ENCODE assay signal across 8 cellular contexts in the genomic region with DNA sequence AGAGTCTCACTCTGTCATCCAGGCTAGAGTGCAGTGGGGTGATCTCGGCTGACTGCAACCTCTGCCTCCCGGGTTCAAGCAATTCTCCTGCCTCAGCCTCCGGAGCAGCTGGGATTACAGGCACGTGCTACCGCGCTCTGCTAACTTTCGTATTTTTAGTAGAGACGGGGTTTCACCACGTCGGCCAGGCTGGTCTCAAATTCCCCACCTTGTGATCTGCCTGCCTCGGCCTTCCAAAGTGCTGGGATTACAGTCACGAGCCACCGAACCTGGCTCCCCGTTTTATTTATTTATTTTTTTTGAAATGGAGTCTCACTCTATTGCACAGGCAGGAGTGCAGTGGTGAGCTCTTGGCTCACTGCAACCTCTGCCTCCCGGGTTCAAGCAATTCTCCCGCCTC. TPM values are rescaled to one million over a fixed set of nuclear protein-coding genes. Genes with fewer than 3 reads are reported as not detected.
DNase-seq lines count a peak whose midpoint lies in the region; ATAC-seq, FAIRE-seq and TF ChIP-seq lines count a peak whose summit lies in the region.
"Not testable (repeated sequence)": the region's sequence is repeated elsewhere in the genome, so short reads cannot be mapped to it uniquely, and the experiment has no call there.

No MANE protein-coding gene starts in this region.

- not testable (repeated sequence) for H4K20me1 ChIP-seq in BLaER1; Loucy (ENCODE audit: insufficient read depth, low read length, poor library complexity, severe bottlenecking); K562 (replicated peaks; ENCODE audit: control insufficient read depth, insufficient read depth, low read length)

- H3F3A ChIP-seq in Loucy (ENCODE audit: low read depth): not testable (repeated sequence)

- in situ Hi-C loops in K562 (cut with MboI): not testable (repeated sequence)

- peak overlapping the region; percentile 50 for H3K27ac ChIP-seq in BLaER1
- H3K27ac ChIP-seq in K562 (ENCODE audit: extremely low read depth, low read depth, low read length): 0 out of 3 replicates have a peak overlapping the region, but pooled peaks have one; percentile 3
- peak overlapping the region; percentile 75 for H3K27ac ChIP-seq in psoas muscle
- H3K27ac ChIP-seq in skeletal muscle tissue (ENCODE audit: low read depth, low read length): peak overlapping the region; percentile 81

- H3K36me3 Mint-ChIP-seq in T-helper 17 cell (ENCODE audit: low read depth): not testable (repeated sequence)

- TF ChIP-seq EP300 in K562 (IDR thresholded peaks at IDR 0.05; ENCODE audit: low read length): not testable (repeated sequence)

- not testable (repeated sequence) for BruUV-seq in K562 (replicated peaks; lab: Mats Ljungman, UMichigan)

- not testable (repeated sequence) for FAIRE-seq in K562 (lab: Jason Lieb, UNC)

- not testable (repeated sequence) for H3K27me3 ChIP-seq in BLaER1; Loucy (ENCODE audit: insufficient read depth, low read length, poor library complexity, severe bottlenecking); K562 (ENCODE audit: control insufficient read depth in 2 of 2, insufficient read depth in 2 of 2, low read length in 2 of 2); psoas muscle (ENCODE audit: insufficient read depth in 3 of 3, low read length in 2 of 3); skeletal muscle tissue (ENCODE audit: control insufficient read depth in 3 of 3, insufficient read depth in 3 of 3, low read length in 3 of 3)

- not testable (repeated sequence) for H3K4me3 Mint-ChIP-seq in T-helper 17 cell

- not testable (repeated sequence) for TF ChIP-seq POLR2A in K562 (conservative IDR thresholded peaks at IDR 0.05)

- ATAC-seq in T-helper 17 cell, K562: not testable (repeated sequence)
- ATAC-seq in psoas muscle: peak in 3 of 4 donors; percentile 8 to 45 (median 8)

- H3K4me2 ChIP-seq in BLaER1: peak overlapping the region; percentile 68
- peak overlapping the region; percentile 9 for H3K4me2 ChIP-seq in Loucy (ENCODE audit: low read depth, low read length, poor library complexity, severe bottlenecking)
- H3K4me2 ChIP-seq in K562 (ENCODE audit: insufficient read depth, low read length): not testable (repeated sequence)

- not testable (repeated sequence) for TF ChIP-seq CTCF in Loucy (conservative IDR thresholded peaks at IDR 0.05; ENCODE audit: low read length); K562 (IDR thresholded peaks at IDR 0.05 in 2 of 3, conservative IDR thresholded peaks at IDR 0.05 in 1 of 3; ENCODE audit: insufficient read depth in 2 of 3, low read depth in 1 of 3, low read length in 3 of 3); psoas muscle (IDR thresholded peaks at IDR 0.05)

- POLR2A ChIA-PET in K562 (lab: Yijun Ruan, JAX): interaction anchor here (1.1 kb wide), 2 partner anchors 11 to 22 kb away, joined by 3 to 4 read pairs; partner anchors contain the start of gene RPL27

- H2AFZ ChIP-seq in Loucy (ENCODE audit: low read length); K562 (ENCODE audit: low read depth, low read length): not testable (repeated sequence)

- not testable (repeated sequence) for H3K36me3 ChIP-seq in BLaER1; Loucy (ENCODE audit: insufficient read depth, low read length); K562 (ENCODE audit: control insufficient read depth, insufficient read depth, low read length); psoas muscle (ENCODE audit: insufficient read depth in 1 of 2, low read depth in 1 of 2); skeletal muscle tissue (ENCODE audit: control insufficient read depth in 3 of 3, insufficient read depth in 3 of 3, low read length in 3 of 3)

- intact Hi-C loops in K562 (cut with micrococcal nuclease); psoas muscle (cut with DNase I): not testable (repeated sequence)

- H3K79me2 ChIP-seq in Loucy (ENCODE audit: insufficient read depth, low read length): peaks cover 11% of the 10 kb centered on the region; the same call in 1 of the 2 replicates
- peaks cover 18% of the 10 kb centered on the region for H3K79me2 ChIP-seq in K562 (ENCODE audit: control insufficient read depth, insufficient read depth, low read length)

- DNase-seq in T-helper 17 cell; K562 (ENCODE audit: extremely low read depth in 1 of 4, low spot score in 3 of 4): not testable (repeated sequence)
- DNase-seq in left kidney (ENCODE audit: low read depth, low spot score): peak; percentile 78
- DNase-seq in mesenteric fat pad (ENCODE audit: low spot score): peak; percentile 20
- peak in 1 of 2 donors; percentile 65 for DNase-seq in psoas muscle

- H3K4me1 ChIP-seq in BLaER1 (peaks cover 46% of the 10 kb centered on the region), Loucy (ENCODE audit: insufficient read depth, low read length, poor library complexity, severe bottlenecking) (peaks cover 16% of the 10 kb centered on the region), K562 (replicated peaks in 1 of 2; ENCODE audit: control insufficient read depth in 2 of 2, insufficient read depth in 2 of 2, low read length in 2 of 2) (peaks cover 16 to 22% of the 10 kb centered on the region in 2 experiments; a peak in 4 of 5 replicates), psoas muscle (peaks cover 20% of the 10 kb centered on the region), skeletal muscle tissue (ENCODE audit: control insufficient read depth in 3 of 3, insufficient read depth in 3 of 3, low read length in 3 of 3) (peaks cover 21 to 32% (median 26%) of the 10 kb centered on the region in 3 donors)

- WGBS in K562 (ENCODE audit: insufficient coverage, low coverage, missing lambda C conversion rate): 72% methylated on average over 15 of the region's 16 CpGs
- WGBS in psoas muscle, 3 donors: 29 to 41% (median 35%) methylated on average over 16 of the region's 16 CpGs

- not testable (repeated sequence) for H3K9me3 ChIP-seq in BLaER1; Loucy (ENCODE audit: insufficient read depth, low read depth, low read length); T-helper 17 cell (ENCODE audit: control insufficient read depth, low read length, poor library complexity, severe bottlenecking); K562 (replicated peaks; ENCODE audit: control insufficient read depth, insufficient read depth, low read depth, low read length); psoas muscle; skeletal muscle tissue (ENCODE audit: control insufficient read depth in 3 of 3, low read length in 3 of 3)

- H3K27ac Mint-ChIP-seq in T-helper 17 cell: peak overlapping the region; percentile 27

- H3K4me1 Mint-ChIP-seq in T-helper 17 cell: peaks cover 13% of the 10 kb centered on the region

- H3K27me3 Mint-ChIP-seq in T-helper 17 cell: not testable (repeated sequence)

- not testable (repeated sequence) for TF ChIP-seq RAD21 in K562 (CRISPR knock-in tag; conservative IDR thresholded peaks at IDR 0.05 in 1 of 2, IDR thresholded peaks at IDR 0.05 in 1 of 2)

- H3K4me3 ChIP-seq in BLaER1; Loucy (ENCODE audit: low read length, poor library complexity, severe bottlenecking); K562; psoas muscle: not testable (repeated sequence)
- H3K4me3 ChIP-seq in skeletal muscle tissue (ENCODE audit: low read length in 3 of 3): peak overlapping the region in 1 of 3 donors; percentile 19

- not testable (repeated sequence) for H3K9me2 ChIP-seq in Loucy (replicated peaks; ENCODE audit: low read depth, low read length)

- CTCF ChIA-PET in K562 (lab: Yijun Ruan, JAX; ENCODE audit: low intra/inter-chr PET ratio): not testable (repeated sequence)

- H3K9ac ChIP-seq in BLaER1: 0 out of 2 replicates have a peak overlapping the region, but pooled peaks have one; percentile 2
- not testable (repeated sequence) for H3K9ac ChIP-seq in Loucy (ENCODE audit: low read depth, low read length, poor library complexity, severe bottlenecking)
- H3K9ac ChIP-seq in K562 (ENCODE audit: insufficient read depth in 1 of 2, low read depth in 2 of 2, low read length in 2 of 2): peak overlapping the region in 1 of 2 experiments; percentile 64; a peak in 1 of 4 replicates
- H3K9ac ChIP-seq in skeletal muscle tissue (ENCODE audit: low read depth in 1 of 3, low read length in 3 of 3): peak overlapping the region in 1 of 3 donors; percentile 45

- not testable (repeated sequence) for H3K9me1 ChIP-seq in K562 (ENCODE audit: control insufficient read depth, insufficient read depth, low read length)

RNA-seq across cellular contexts. Expression of gene PTGES3L, which starts 4.2 kb away (rescaled TPM):
- total RNA-seq in T-helper 17 cell: 1 to 10 TPM in 1 of 2 donors, not detected in 1; 2.3 TPM
- 29.7 and 49.0 TPM in 2 replicates for total RNA-seq in K562 (2011; cell fraction: chromatin; rRNA removed; ENCODE audit: low replicate concordance)
- total RNA-seq in K562 (2011; cell fraction: nucleolus; rRNA removed): 21.0 and 22.5 TPM in 2 replicates
- 22.1 and 38.2 TPM in 2 replicates for total RNA-seq in K562 (2011; cell fraction: nucleoplasm; rRNA removed)
- 6.0 and 12.2 TPM in 2 replicates for total RNA-seq in K562 (2014; rRNA removed)
- total RNA-seq in K562 (2014; rRNA removed; fragmentation: Illumina TruSeq; extraction: Trizol): 8.8 and 9.0 TPM in 2 replicates
- 6.8 and 7.8 TPM in 2 replicates for total RNA-seq in K562 (2015; rRNA removed; fragmentation: Illumina TruSeq; extraction: Trizol)
- 8.2 and 9.6 TPM in 2 replicates for total RNA-seq in K562 (2021)
- polyA plus RNA-seq in K562 (2011; rRNA removed): 5.5 and 7.7 TPM in 2 replicates
- 5.1 and 7.1 TPM in 2 replicates for polyA plus RNA-seq in K562 (2011; cell fraction: cytosol; rRNA removed)
- polyA plus RNA-seq in K562 (2011; cell fraction: nucleus; rRNA removed): 8.0 and 9.9 TPM in 2 replicates
- polyA plus RNA-seq in K562 (2012): 10.0 and 17.2 TPM in 2 replicates
- polyA plus RNA-seq in K562 (2014; fragmentation: Illumina TruSeq; extraction: Trizol): 11.8 and 12.1 TPM in 2 replicates
- polyA plus RNA-seq in K562 (2014; fragmentation: Nextera tagmentation; extraction: Ambion mirVana): 10 to 100 TPM; 11.5 to 16.0 TPM
- 10.9 and 14.5 TPM in 2 replicates for polyA plus RNA-seq in K562 (2014; rRNA removed)
- 5.8 and 9.6 TPM in 2 replicates for polyA minus RNA-seq in K562 (2011; rRNA and poly(A)+ RNA removed)
- polyA minus RNA-seq in K562 (2011; cell fraction: cytosol; rRNA and poly(A)+ RNA removed): 3.7 and 6.1 TPM in 2 replicates
- polyA minus RNA-seq in K562 (2011; cell fraction: nucleus; rRNA and poly(A)+ RNA removed): 6.6 and 7.0 TPM in 2 replicates
- not detected for total RNA-seq in mesenteric fat pad
- total RNA-seq in psoas muscle: 10 to 100 TPM; 47.8 to 66.0 (median 55.3) TPM
- polyA plus RNA-seq in psoas muscle: 10 to 100 TPM; 43.7 to 59.5 (median 44.7) TPM
- 28.2 TPM for total RNA-seq in skeletal muscle tissue

RNA-seq across cellular contexts. Expression of gene RUNDC1, which starts 4.7 kb away (rescaled TPM):
- total RNA-seq in T-helper 17 cell (10 to 100 TPM; 15.6 to 16.6 TPM), K562 (2014; rRNA removed) (9.4 and 12.0 TPM in 2 replicates), K562 (2014; rRNA removed; fragmentation: Illumina TruSeq; extraction: Trizol) (6.3 and 6.6 TPM in 2 replicates), K562 (2015; rRNA removed; fragmentation: Illumina TruSeq; extraction: Trizol) (9.0 and 9.4 TPM in 2 replicates), K562 (2021) (11.1 and 12.5 TPM in 2 replicates), mesenteric fat pad (10.6 TPM), psoas muscle (10 to 100 TPM in 2 of 4 donors, 1 to 10 TPM in 2; 8.7 to 16.8 (median 12.8) TPM), skeletal muscle tissue (6.8 TPM)
- 45.7 and 57.8 TPM in 2 replicates for total RNA-seq in K562 (2011; cell fraction: chromatin; rRNA removed; ENCODE audit: low replicate concordance)
- total RNA-seq in K562 (2011; cell fraction: nucleolus; rRNA removed): 36.1 and 40.2 TPM in 2 replicates
- total RNA-seq in K562 (2011; cell fraction: nucleoplasm; rRNA removed): 40.8 and 43.7 TPM in 2 replicates
- polyA plus RNA-seq in K562 (2011; rRNA removed) (8.1 and 10.5 TPM in 2 replicates), K562 (2014; fragmentation: Illumina TruSeq; extraction: Trizol) (10.5 and 12.6 TPM in 2 replicates), K562 (2014; fragmentation: Nextera tagmentation; extraction: Ambion mirVana) (1 to 10 TPM; 3.4 to 3.6 TPM), K562 (2014; rRNA removed) (8.3 and 8.8 TPM in 2 replicates), psoas muscle (10 to 100 TPM; 10.4 to 17.8 (median 10.6) TPM)
- polyA plus RNA-seq in K562 (2011; cell fraction: cytosol; rRNA removed): 5.6 and 8.2 TPM in 2 replicates
- polyA plus RNA-seq in K562 (2011; cell fraction: nucleus; rRNA removed): 7.3 and 11.3 TPM in 2 replicates
- 10.6 and 11.1 TPM in 2 replicates for polyA plus RNA-seq in K562 (2012)
- 12.3 and 18.9 TPM in 2 replicates for polyA minus RNA-seq in K562 (2011; rRNA and poly(A)+ RNA removed)
- polyA minus RNA-seq in K562 (2011; cell fraction: cytosol; rRNA and poly(A)+ RNA removed): 4.2 and 8.2 TPM in 2 replicates
- 5.3 and 8.8 TPM in 2 replicates for polyA minus RNA-seq in K562 (2011; cell fraction: nucleus; rRNA and poly(A)+ RNA removed)

RNA-seq across cellular contexts. Expression of gene AARSD1, which starts 11.4 kb away (rescaled TPM):
- 10 to 100 TPM; 47.6 to 59.9 TPM for total RNA-seq in T-helper 17 cell
- 277 and 420 TPM in 2 replicates for total RNA-seq in K562 (2011; cell fraction: chromatin; rRNA removed; ENCODE audit: low replicate concordance)
- total RNA-seq in K562 (2011; cell fraction: nucleolus; rRNA removed): 213 and 237 TPM in 2 replicates
- total RNA-seq in K562 (2011; cell fraction: nucleoplasm; rRNA removed): 221 and 229 TPM in 2 replicates
- total RNA-seq in K562 (2014; rRNA removed): 65.3 and 68.6 TPM in 2 replicates
- total RNA-seq in K562 (2014; rRNA removed; fragmentation: Illumina TruSeq; extraction: Trizol): 57.8 and 61.9 TPM in 2 replicates
- total RNA-seq in K562 (2015; rRNA removed; fragmentation: Illumina TruSeq; extraction: Trizol): 56.9 and 57.4 TPM in 2 replicates
- total RNA-seq in K562 (2021): 56.8 and 60.7 TPM in 2 replicates
- 58.1 and 98.5 TPM in 2 replicates for polyA plus RNA-seq in K562 (2011; rRNA removed)
- polyA plus RNA-seq in K562 (2011; cell fraction: cytosol; rRNA removed): 45.3 and 56.2 TPM in 2 replicates
- 109 and 138 TPM in 2 replicates for polyA plus RNA-seq in K562 (2011; cell fraction: nucleus; rRNA removed)
- 59.7 and 71.1 TPM in 2 replicates for polyA plus RNA-seq in K562 (2012)
- 67.8 and 75.1 TPM in 2 replicates for polyA plus RNA-seq in K562 (2014; fragmentation: Illumina TruSeq; extraction: Trizol)
- polyA plus RNA-seq in K562 (2014; fragmentation: Nextera tagmentation; extraction: Ambion mirVana): 10 to 100 TPM; 51.7 to 91.5 TPM
- polyA plus RNA-seq in K562 (2014; rRNA removed): 96.2 and 97.9 TPM in 2 replicates
- 52.6 and 91.8 TPM in 2 replicates for polyA minus RNA-seq in K562 (2011; rRNA and poly(A)+ RNA removed)
- 19.5 and 27.7 TPM in 2 replicates for polyA minus RNA-seq in K562 (2011; cell fraction: cytosol; rRNA and poly(A)+ RNA removed)
- polyA minus RNA-seq in K562 (2011; cell fraction: nucleus; rRNA and poly(A)+ RNA removed): 52.2 and 56.8 TPM in 2 replicates
- total RNA-seq in mesenteric fat pad: 39.2 TPM
- 10 to 100 TPM; 29.7 to 54.6 (median 43.1) TPM for total RNA-seq in psoas muscle
- 10 to 100 TPM; 55.2 to 68.1 (median 55.3) TPM for polyA plus RNA-seq in psoas muscle
- 31.8 TPM for total RNA-seq in skeletal muscle tissue

RNA-seq across cellular contexts. Expression of gene RPL27, which starts 22.5 kb away (rescaled TPM):
- total RNA-seq in T-helper 17 cell: 1,000 to 10,000 TPM; 1,342 to 1,395 TPM
- total RNA-seq in K562 (2011; cell fraction: chromatin; rRNA removed; ENCODE audit: low replicate concordance): 253 and 412 TPM in 2 replicates
- total RNA-seq in K562 (2011; cell fraction: nucleolus; rRNA removed): 1,095 and 1,098 TPM in 2 replicates
- total RNA-seq in K562 (2011; cell fraction: nucleoplasm; rRNA removed): 971 and 1,742 TPM in 2 replicates
- total RNA-seq in K562 (2014; rRNA removed): 2,067 and 2,551 TPM in 2 replicates
- 2,142 and 2,848 TPM in 2 replicates for total RNA-seq in K562 (2014; rRNA removed; fragmentation: Illumina TruSeq; extraction: Trizol)
- total RNA-seq in K562 (2015; rRNA removed; fragmentation: Illumina TruSeq; extraction: Trizol): 2,702 and 3,023 TPM in 2 replicates
- 1,539 and 1,728 TPM in 2 replicates for total RNA-seq in K562 (2021)
- 5,002 and 6,155 TPM in 2 replicates for polyA plus RNA-seq in K562 (2011; rRNA removed)
- polyA plus RNA-seq in K562 (2011; cell fraction: cytosol; rRNA removed): 2,939 and 4,172 TPM in 2 replicates
- 1,268 and 1,390 TPM in 2 replicates for polyA plus RNA-seq in K562 (2011; cell fraction: nucleus; rRNA removed)
- 3,200 and 4,932 TPM in 2 replicates for polyA plus RNA-seq in K562 (2012)
- polyA plus RNA-seq in K562 (2014; fragmentation: Illumina TruSeq; extraction: Trizol): 4,115 and 4,591 TPM in 2 replicates
- polyA plus RNA-seq in K562 (2014; fragmentation: Nextera tagmentation; extraction: Ambion mirVana): 1,000 to 10,000 TPM; 3,710 to 4,120 TPM
- polyA plus RNA-seq in K562 (2014; rRNA removed): 3,174 and 4,926 TPM in 2 replicates
- 945 and 1,386 TPM in 2 replicates for polyA minus RNA-seq in K562 (2011; rRNA and poly(A)+ RNA removed)
- polyA minus RNA-seq in K562 (2011; cell fraction: cytosol; rRNA and poly(A)+ RNA removed): 577 and 776 TPM in 2 replicates
- 198 and 385 TPM in 2 replicates for polyA minus RNA-seq in K562 (2011; cell fraction: nucleus; rRNA and poly(A)+ RNA removed)
- 838 TPM for total RNA-seq in mesenteric fat pad
- total RNA-seq in psoas muscle: 1,000 to 10,000 TPM in 1 of 4 donors, 100 to 1,000 TPM in 3; 506 to 1,045 (median 824) TPM
- polyA plus RNA-seq in psoas muscle: 1,000 to 10,000 TPM; 2,533 to 3,118 (median 2,913) TPM
- total RNA-seq in skeletal muscle tissue: 1,695 TPM

RNA-seq across cellular contexts. Expression of gene IFI35, which starts 30.9 kb away (rescaled TPM):
- total RNA-seq in T-helper 17 cell (10 to 100 TPM; 23.1 to 23.8 TPM), K562 (2014; rRNA removed) (11.7 and 13.9 TPM in 2 replicates), K562 (2014; rRNA removed; fragmentation: Illumina TruSeq; extraction: Trizol) (3.9 and 4.7 TPM in 2 replicates), K562 (2015; rRNA removed; fragmentation: Illumina TruSeq; extraction: Trizol) (8.4 and 9.4 TPM in 2 replicates), K562 (2021) (10.6 TPM in 2 replicates), mesenteric fat pad (33.5 TPM), psoas muscle (1 to 10 TPM; 4.6 to 6.5 (median 6.2) TPM), skeletal muscle tissue (11.5 TPM)
- total RNA-seq in K562 (2011; cell fraction: chromatin; rRNA removed; ENCODE audit: low replicate concordance): 4.9 and 13.4 TPM in 2 replicates
- total RNA-seq in K562 (2011; cell fraction: nucleolus; rRNA removed): 12.0 and 15.2 TPM in 2 replicates
- total RNA-seq in K562 (2011; cell fraction: nucleoplasm; rRNA removed): 8.1 and 8.3 TPM in 2 replicates
- polyA plus RNA-seq in K562 (2011; rRNA removed) (5.3 and 7.5 TPM in 2 replicates), K562 (2014; fragmentation: Illumina TruSeq; extraction: Trizol) (11.3 TPM in 2 replicates), K562 (2014; fragmentation: Nextera tagmentation; extraction: Ambion mirVana) (10 to 100 TPM in 1 of 2 experiments, 1 to 10 TPM in 1; 4.4 to 10.2 TPM), K562 (2014; rRNA removed) (12.0 and 13.1 TPM in 2 replicates), psoas muscle (1 to 10 TPM; 4.2 to 7.8 (median 6.5) TPM)
- polyA plus RNA-seq in K562 (2011; cell fraction: cytosol; rRNA removed): 8.4 and 15.8 TPM in 2 replicates
- 8.6 and 12.3 TPM in 2 replicates for polyA plus RNA-seq in K562 (2011; cell fraction: nucleus; rRNA removed)
- 16.2 and 33.1 TPM in 2 replicates for polyA plus RNA-seq in K562 (2012)
- polyA minus RNA-seq in K562 (2011; rRNA and poly(A)+ RNA removed): 2.5 and 4.1 TPM in 2 replicates
- polyA minus RNA-seq in K562 (2011; cell fraction: cytosol; rRNA and poly(A)+ RNA removed): 2.3 and 3.0 TPM in 2 replicates
- polyA minus RNA-seq in K562 (2011; cell fraction: nucleus; rRNA and poly(A)+ RNA removed): 3.2 and 3.3 TPM in 2 replicates

Comparison
In these comparisons a context has a peak if more than half of its experiments do, and no peak if none do; other contexts are left out.
1. H3K27ac ChIP-seq: peak in every context shown above with its lines; median percentile 81 in skeletal muscle tissue; 75 in psoas muscle; 50 in BLaER1; 3 in K562.